ENCODE assay signal across 1 cellular context in the genomic region with DNA sequence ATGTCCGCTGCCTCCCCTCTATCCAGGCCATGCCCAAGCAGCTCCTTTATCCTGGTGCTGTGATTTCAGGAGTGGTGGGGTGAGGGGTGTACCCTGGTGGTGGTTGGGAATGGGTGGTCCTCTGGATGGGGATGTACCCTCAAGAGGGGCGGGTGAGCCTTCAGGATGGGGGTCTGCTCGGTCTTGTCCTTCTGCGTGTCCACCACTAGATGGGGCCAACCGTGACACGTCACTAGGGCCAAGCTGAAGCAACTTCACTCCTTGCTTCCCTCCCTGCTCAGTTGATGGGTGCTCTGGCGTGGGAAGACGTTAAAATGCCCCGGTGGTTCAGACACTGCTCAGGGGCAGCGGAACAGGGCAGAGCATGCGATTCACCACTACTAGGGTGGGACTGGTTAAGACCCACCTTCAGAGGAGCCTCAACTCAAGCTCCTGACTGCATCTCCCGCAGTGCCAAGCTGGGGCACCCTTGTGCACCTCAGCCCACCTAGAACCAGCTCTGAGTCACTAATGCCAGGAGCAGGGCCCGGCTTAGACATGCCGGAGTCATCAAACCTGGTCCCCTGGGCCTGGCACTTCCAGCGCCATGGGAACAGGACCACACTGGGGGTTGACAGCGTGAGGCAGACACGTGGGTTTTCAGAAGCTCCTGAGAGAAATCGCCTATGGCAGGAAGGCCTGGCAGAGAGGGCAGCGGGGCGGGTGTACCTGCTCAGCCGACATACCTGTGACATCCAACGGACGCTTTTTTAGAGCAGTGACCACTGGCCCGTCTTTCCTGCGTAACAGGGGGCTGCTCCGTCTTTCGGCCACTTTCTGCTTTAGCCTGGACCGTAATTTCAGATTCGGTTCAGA.
TF ChIP-seq lines count a peak whose summit lies in the region.

No MANE protein-coding gene starts in this region.

TF ChIP-seq in HepG2, 621 proteins besides CTCF, POLR2A, EP300 and RAD21 (continued from another document and continues in another):
- TF ChIP-seq, protein P1, sequence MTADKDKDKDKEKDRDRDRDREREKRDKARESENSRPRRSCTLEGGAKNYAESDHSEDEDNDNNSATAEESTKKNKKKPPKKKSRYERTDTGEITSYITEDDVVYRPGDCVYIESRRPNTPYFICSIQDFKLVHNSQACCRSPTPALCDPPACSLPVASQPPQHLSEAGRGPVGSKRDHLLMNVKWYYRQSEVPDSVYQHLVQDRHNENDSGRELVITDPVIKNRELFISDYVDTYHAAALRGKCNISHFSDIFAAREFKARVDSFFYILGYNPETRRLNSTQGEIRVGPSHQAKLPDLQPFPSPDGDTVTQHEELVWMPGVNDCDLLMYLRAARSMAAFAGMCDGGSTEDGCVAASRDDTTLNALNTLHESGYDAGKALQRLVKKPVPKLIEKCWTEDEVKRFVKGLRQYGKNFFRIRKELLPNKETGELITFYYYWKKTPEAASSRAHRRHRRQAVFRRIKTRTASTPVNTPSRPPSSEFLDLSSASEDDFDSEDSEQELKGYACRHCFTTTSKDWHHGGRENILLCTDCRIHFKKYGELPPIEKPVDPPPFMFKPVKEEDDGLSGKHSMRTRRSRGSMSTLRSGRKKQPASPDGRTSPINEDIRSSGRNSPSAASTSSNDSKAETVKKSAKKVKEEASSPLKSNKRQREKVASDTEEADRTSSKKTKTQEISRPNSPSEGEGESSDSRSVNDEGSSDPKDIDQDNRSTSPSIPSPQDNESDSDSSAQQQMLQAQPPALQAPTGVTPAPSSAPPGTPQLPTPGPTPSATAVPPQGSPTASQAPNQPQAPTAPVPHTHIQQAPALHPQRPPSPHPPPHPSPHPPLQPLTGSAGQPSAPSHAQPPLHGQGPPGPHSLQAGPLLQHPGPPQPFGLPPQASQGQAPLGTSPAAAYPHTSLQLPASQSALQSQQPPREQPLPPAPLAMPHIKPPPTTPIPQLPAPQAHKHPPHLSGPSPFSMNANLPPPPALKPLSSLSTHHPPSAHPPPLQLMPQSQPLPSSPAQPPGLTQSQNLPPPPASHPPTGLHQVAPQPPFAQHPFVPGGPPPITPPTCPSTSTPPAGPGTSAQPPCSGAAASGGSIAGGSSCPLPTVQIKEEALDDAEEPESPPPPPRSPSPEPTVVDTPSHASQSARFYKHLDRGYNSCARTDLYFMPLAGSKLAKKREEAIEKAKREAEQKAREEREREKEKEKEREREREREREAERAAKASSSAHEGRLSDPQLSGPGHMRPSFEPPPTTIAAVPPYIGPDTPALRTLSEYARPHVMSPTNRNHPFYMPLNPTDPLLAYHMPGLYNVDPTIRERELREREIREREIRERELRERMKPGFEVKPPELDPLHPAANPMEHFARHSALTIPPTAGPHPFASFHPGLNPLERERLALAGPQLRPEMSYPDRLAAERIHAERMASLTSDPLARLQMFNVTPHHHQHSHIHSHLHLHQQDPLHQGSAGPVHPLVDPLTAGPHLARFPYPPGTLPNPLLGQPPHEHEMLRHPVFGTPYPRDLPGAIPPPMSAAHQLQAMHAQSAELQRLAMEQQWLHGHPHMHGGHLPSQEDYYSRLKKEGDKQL (CRISPR knock-in tag; IDR thresholded peaks at IDR 0.05; ENCODE audit: low read depth), result no peak
- TF ChIP-seq RELA (CRISPR knock-in tag; IDR thresholded peaks at IDR 0.05) (0 out of 2 replicates have a peak, but pooled peaks have one; percentile 63), RXRA (CRISPR knock-in tag; IDR thresholded peaks at IDR 0.05) (0 out of 2 replicates have a peak, but pooled peaks have one; percentile 29), ZNF607 (CRISPR knock-in tag; IDR thresholded peaks at IDR 0.05; ENCODE audit: borderline replicate concordance) (0 out of 2 replicates have a peak, but pooled peaks have one; percentile 52), STAG1 (CRISPR knock-in tag; IDR thresholded peaks at IDR 0.05) (peak; percentile 83), NRL (CRISPR knock-in tag; IDR thresholded peaks at IDR 0.05; ENCODE audit: borderline replicate concordance) (0 out of 2 replicates have a peak, but pooled peaks have one; percentile 12), SALL1 (CRISPR knock-in tag; IDR thresholded peaks at IDR 0.05) (peak; percentile 15; the same call in 1 of the 2 replicates), ZNF501 (CRISPR knock-in tag; IDR thresholded peaks at IDR 0.05) (peak; percentile 75; the same call in 1 of the 2 replicates), SMC3 (IDR thresholded peaks at IDR 0.05; ENCODE audit: low read length) (peak; percentile 63), ZNF333 (CRISPR knock-in tag; IDR thresholded peaks at IDR 0.05; ENCODE audit: borderline replicate concordance) (peak; percentile 63; the same call in 1 of the 2 replicates), ZFYVE20 (CRISPR knock-in tag; IDR thresholded peaks at IDR 0.05; ENCODE audit: borderline replicate concordance, low read depth) (no peak), RBAK (CRISPR knock-in tag; IDR thresholded peaks at IDR 0.05) (no peak), GATAD2A (CRISPR knock-in tag; IDR thresholded peaks at IDR 0.05) (no peak), RBM39 (IDR thresholded peaks at IDR 0.05; ENCODE audit: low read depth, low read length, poor library complexity, severe bottlenecking) (no peak), KDM5B (CRISPR knock-in tag; IDR thresholded peaks at IDR 0.05; ENCODE audit: borderline replicate concordance) (peak; percentile 55; the same call in 1 of the 2 replicates), HIVEP1 (CRISPR knock-in tag; IDR thresholded peaks at IDR 0.05) (peak; percentile 54; the same call in 1 of the 2 replicates), XRCC5 (optimal IDR thresholded peaks at IDR 0.05; ENCODE audit: low read length) (peak; percentile 69), ZNF616 (CRISPR knock-in tag; IDR thresholded peaks at IDR 0.05; ENCODE audit: low read depth) (no peak)
- TF ChIP-seq, protein P2, sequence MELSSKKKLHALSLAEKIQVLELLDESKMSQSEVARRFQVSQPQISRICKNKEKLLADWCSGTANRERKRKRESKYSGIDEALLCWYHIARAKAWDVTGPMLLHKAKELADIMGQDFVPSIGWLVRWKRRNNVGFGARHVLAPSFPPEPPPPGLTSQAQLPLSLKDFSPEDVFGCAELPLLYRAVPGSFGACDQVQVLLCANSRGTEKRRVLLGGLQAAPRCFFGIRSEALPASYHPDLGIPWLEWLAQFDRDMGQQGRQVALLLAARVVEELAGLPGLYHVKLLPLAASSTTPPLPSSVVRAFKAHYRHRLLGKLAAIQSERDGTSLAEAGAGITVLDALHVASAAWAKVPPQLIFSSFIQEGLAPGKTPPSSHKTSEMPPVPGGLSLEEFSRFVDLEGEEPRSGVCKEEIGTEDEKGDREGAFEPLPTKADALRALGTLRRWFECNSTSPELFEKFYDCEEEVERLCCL (CRISPR knock-in tag; IDR thresholded peaks at IDR 0.05; ENCODE audit: borderline replicate concordance), result no peak
- TF ChIP-seq, protein P3, sequence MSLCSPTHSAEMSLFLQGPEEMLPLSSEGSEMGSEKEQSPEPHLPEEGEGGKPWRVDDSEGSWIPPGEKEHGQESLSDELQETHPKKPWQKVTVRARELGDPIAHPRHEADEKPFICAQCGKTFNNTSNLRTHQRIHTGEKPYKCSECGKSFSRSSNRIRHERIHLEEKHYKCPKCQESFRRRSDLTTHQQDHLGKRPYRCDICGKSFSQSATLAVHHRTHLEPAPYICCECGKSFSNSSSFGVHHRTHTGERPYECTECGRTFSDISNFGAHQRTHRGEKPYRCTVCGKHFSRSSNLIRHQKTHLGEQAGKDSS (CRISPR knock-in tag; IDR thresholded peaks at IDR 0.05; ENCODE audit: borderline replicate concordance, low read depth), result 0 out of 2 replicates have a peak, but pooled peaks have one; percentile 61
- TF ChIP-seq, protein P4, sequence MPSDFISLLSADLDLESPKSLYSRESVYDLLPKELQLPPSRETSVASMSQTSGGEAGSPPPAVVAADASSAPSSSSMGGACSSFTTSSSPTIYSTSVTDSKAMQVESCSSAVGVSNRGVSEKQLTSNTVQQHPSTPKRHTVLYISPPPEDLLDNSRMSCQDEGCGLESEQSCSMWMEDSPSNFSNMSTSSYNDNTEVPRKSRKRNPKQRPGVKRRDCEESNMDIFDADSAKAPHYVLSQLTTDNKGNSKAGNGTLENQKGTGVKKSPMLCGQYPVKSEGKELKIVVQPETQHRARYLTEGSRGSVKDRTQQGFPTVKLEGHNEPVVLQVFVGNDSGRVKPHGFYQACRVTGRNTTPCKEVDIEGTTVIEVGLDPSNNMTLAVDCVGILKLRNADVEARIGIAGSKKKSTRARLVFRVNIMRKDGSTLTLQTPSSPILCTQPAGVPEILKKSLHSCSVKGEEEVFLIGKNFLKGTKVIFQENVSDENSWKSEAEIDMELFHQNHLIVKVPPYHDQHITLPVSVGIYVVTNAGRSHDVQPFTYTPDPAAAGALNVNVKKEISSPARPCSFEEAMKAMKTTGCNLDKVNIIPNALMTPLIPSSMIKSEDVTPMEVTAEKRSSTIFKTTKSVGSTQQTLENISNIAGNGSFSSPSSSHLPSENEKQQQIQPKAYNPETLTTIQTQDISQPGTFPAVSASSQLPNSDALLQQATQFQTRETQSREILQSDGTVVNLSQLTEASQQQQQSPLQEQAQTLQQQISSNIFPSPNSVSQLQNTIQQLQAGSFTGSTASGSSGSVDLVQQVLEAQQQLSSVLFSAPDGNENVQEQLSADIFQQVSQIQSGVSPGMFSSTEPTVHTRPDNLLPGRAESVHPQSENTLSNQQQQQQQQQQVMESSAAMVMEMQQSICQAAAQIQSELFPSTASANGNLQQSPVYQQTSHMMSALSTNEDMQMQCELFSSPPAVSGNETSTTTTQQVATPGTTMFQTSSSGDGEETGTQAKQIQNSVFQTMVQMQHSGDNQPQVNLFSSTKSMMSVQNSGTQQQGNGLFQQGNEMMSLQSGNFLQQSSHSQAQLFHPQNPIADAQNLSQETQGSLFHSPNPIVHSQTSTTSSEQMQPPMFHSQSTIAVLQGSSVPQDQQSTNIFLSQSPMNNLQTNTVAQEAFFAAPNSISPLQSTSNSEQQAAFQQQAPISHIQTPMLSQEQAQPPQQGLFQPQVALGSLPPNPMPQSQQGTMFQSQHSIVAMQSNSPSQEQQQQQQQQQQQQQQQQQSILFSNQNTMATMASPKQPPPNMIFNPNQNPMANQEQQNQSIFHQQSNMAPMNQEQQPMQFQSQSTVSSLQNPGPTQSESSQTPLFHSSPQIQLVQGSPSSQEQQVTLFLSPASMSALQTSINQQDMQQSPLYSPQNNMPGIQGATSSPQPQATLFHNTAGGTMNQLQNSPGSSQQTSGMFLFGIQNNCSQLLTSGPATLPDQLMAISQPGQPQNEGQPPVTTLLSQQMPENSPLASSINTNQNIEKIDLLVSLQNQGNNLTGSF (CRISPR knock-in tag; IDR thresholded peaks at IDR 0.05), result 0 out of 2 replicates have a peak, but pooled peaks have one; percentile 53
- TF ChIP-seq, protein P5, sequence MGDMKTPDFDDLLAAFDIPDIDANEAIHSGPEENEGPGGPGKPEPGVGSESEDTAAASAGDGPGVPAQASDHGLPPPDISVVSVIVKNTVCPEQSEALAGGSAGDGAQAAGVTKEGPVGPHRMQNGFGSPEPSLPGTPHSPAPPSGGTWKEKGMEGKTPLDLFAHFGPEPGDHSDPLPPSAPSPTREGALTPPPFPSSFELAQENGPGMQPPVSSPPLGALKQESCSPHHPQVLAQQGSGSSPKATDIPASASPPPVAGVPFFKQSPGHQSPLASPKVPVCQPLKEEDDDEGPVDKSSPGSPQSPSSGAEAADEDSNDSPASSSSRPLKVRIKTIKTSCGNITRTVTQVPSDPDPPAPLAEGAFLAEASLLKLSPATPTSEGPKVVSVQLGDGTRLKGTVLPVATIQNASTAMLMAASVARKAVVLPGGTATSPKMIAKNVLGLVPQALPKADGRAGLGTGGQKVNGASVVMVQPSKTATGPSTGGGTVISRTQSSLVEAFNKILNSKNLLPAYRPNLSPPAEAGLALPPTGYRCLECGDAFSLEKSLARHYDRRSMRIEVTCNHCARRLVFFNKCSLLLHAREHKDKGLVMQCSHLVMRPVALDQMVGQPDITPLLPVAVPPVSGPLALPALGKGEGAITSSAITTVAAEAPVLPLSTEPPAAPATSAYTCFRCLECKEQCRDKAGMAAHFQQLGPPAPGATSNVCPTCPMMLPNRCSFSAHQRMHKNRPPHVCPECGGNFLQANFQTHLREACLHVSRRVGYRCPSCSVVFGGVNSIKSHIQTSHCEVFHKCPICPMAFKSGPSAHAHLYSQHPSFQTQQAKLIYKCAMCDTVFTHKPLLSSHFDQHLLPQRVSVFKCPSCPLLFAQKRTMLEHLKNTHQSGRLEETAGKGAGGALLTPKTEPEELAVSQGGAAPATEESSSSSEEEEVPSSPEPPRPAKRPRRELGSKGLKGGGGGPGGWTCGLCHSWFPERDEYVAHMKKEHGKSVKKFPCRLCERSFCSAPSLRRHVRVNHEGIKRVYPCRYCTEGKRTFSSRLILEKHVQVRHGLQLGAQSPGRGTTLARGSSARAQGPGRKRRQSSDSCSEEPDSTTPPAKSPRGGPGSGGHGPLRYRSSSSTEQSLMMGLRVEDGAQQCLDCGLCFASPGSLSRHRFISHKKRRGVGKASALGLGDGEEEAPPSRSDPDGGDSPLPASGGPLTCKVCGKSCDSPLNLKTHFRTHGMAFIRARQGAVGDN (CRISPR knock-in tag; IDR thresholded peaks at IDR 0.05), result peak; percentile 27; the same call in 1 of the 2 replicates
- TF ChIP-seq, protein P6, sequence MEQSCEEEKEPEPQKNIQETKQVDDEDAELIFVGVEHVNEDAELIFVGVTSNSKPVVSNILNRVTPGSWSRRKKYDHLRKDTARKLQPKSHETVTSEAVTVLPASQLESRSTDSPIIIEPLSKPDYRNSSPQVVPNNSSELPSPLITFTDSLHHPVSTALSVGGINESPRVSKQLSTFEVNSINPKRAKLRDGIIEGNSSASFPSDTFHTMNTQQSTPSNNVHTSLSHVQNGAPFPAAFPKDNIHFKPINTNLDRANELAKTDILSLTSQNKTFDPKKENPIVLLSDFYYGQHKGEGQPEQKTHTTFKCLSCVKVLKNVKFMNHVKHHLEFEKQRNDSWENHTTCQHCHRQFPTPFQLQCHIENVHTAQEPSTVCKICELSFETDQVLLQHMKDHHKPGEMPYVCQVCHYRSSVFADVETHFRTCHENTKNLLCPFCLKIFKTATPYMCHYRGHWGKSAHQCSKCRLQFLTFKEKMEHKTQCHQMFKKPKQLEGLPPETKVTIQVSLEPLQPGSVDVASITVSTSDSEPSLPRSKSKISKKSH (CRISPR knock-in tag; IDR thresholded peaks at IDR 0.05; ENCODE audit: borderline replicate concordance), result peak; percentile 16; the same call in 1 of the 2 replicates
- TF ChIP-seq, protein P7, sequence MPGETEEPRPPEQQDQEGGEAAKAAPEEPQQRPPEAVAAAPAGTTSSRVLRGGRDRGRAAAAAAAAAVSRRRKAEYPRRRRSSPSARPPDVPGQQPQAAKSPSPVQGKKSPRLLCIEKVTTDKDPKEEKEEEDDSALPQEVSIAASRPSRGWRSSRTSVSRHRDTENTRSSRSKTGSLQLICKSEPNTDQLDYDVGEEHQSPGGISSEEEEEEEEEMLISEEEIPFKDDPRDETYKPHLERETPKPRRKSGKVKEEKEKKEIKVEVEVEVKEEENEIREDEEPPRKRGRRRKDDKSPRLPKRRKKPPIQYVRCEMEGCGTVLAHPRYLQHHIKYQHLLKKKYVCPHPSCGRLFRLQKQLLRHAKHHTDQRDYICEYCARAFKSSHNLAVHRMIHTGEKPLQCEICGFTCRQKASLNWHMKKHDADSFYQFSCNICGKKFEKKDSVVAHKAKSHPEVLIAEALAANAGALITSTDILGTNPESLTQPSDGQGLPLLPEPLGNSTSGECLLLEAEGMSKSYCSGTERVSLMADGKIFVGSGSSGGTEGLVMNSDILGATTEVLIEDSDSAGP (CRISPR knock-in tag; IDR thresholded peaks at IDR 0.05; ENCODE audit: borderline replicate concordance), result peak; percentile 38; the same call in 1 of the 2 replicates
- TF ChIP-seq, protein P8, sequence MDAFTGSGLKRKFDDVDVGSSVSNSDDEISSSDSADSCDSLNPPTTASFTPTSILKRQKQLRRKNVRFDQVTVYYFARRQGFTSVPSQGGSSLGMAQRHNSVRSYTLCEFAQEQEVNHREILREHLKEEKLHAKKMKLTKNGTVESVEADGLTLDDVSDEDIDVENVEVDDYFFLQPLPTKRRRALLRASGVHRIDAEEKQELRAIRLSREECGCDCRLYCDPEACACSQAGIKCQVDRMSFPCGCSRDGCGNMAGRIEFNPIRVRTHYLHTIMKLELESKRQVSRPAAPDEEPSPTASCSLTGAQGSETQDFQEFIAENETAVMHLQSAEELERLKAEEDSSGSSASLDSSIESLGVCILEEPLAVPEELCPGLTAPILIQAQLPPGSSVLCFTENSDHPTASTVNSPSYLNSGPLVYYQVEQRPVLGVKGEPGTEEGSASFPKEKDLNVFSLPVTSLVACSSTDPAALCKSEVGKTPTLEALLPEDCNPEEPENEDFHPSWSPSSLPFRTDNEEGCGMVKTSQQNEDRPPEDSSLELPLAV (CRISPR knock-in tag; conservative IDR thresholded peaks at IDR 0.05; ENCODE audit: low read depth), result no peak
